ENCODE assay signal across 16 cellular contexts in the genomic region with DNA sequence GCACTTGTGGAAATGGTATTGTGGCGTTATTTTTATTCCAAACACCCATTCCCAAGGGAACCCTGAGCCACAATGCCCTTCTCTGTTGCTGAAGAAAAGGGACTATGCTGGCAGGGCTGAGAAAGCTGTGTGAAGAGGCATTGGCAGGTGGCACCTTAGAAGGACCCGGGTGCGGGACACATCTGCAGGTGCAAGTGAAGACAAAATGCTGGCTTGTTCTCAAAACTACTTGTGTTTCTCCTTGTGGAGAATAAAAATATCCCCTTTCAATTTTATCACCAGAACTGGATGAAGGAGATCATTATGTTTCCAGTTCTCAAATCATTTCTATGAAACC. TPM values are rescaled to one million over a fixed set of nuclear protein-coding genes. Genes with fewer than 3 reads are reported as not detected.
A peak's percentile ranks its signal among the peaks of the same experiment; 100 is the strongest.
DNase-seq lines count a peak whose midpoint lies in the region; ATAC-seq and TF ChIP-seq lines count a peak whose summit lies in the region.
"Had no signal": no experiment of that assay in that cellular context is flagged by ENCODE, and none has a peak within 500 bp of the region (broad histone marks: within the 10 kb centered on the region; RNA-seq: fewer than 3 reads in every experiment).

No MANE protein-coding gene starts in this region.

- DNase-seq in NCI-H1436 (lab: John Stamatoyannopoulos, UW) (peak; percentile 18), NCI-H1436 treated with DMSO at 0.1 percent for 48 hours (lab: John Stamatoyannopoulos, UW) (no peak), NCI-H2107 (lab: John Stamatoyannopoulos, UW) (peak; percentile 88), esophagus muscularis mucosa (ENCODE audit: extremely low spot score) (no peak), tibial artery (no peak), AG08396 (ENCODE audit: low spot score) (no peak), PC-3 (no peak)
- DNase-seq: COR-L47, NCI-H146, NCI-H2227 treated with DMSO at 0.1 percent for 48 hours, NCI-H526 treated with DMSO at 0.1 percent for 48 hours, SK-N-SH, T-helper 1 cell had no signal

- H3K9ac ChIP-seq in PC-3 (ENCODE audit: low read length) = no peak overlapping the region
- H3K9ac ChIP-seq: SK-N-SH had no signal

- no peaks in the 10 kb centered on the region for H3K79me2 ChIP-seq in PC-3 (ENCODE audit: low read length)

- no peak for ATAC-seq in PC-3
- no peak for ATAC-seq in HG02623 (IDR thresholded peaks at IDR 0.05; ENCODE audit: unreplicated experiment)

- no peak overlapping the region for H2AFZ ChIP-seq in PC-3 (ENCODE audit: low read length)

- WGBS in esophagus muscularis mucosa = 68% methylated on average over 3 of the region's 3 CpGs

- H4K20me1 ChIP-seq in PC-3 (ENCODE audit: low read length) = no peaks in the 10 kb centered on the region

- no peak for TF ChIP-seq EP300 in esophagus muscularis mucosa (IDR thresholded peaks at IDR 0.05)

- peaks cover 7% of the 10 kb centered on the region for H3F3A ChIP-seq in PC-3 (ENCODE audit: low read length, unreplicated experiment)

- H3K9me3 ChIP-seq in esophagus muscularis mucosa (no peaks in the 10 kb centered on the region), tibial artery (no peaks in the 10 kb centered on the region), PC-3 (ENCODE audit: low read length) (no peaks in the 10 kb centered on the region)
- H3K9me3 ChIP-seq: SK-N-SH had no signal

- no TSS peak for BruUV-seq in PC-3 (replicated peaks; lab: Mats Ljungman, UMichigan)

- H3K27me3 ChIP-seq in esophagus muscularis mucosa (no peaks in the 10 kb centered on the region), tibial artery (no peaks in the 10 kb centered on the region), PC-3 (ENCODE audit: low read length) (no peaks in the 10 kb centered on the region)

- H3K27ac ChIP-seq in esophagus muscularis mucosa (replicated peaks in 1 of 4) = peak overlapping the region; percentile 50 to 70 (median 66)
- H3K27ac ChIP-seq in tibial artery = peak overlapping the region; percentile 60 to 64
- no peak overlapping the region for H3K27ac ChIP-seq in PC-3 (ENCODE audit: low read length)
- H3K27ac ChIP-seq: 22Rv1, C4-2B had no signal

- H3K4me3 ChIP-seq in esophagus muscularis mucosa (no peak overlapping the region), tibial artery (no peak overlapping the region), PC-3 (ENCODE audit: low read length) (no peak overlapping the region)

- no peak for TF ChIP-seq CTCF in esophagus muscularis mucosa (IDR thresholded peaks at IDR 0.05)
- TF ChIP-seq CTCF in tibial artery (IDR thresholded peaks at IDR 0.05) = no peak
- TF ChIP-seq CTCF in PC-3 (conservative IDR thresholded peaks at IDR 0.05; ENCODE audit: low read depth, low read length) = no peak

- no peak overlapping the region for H3K4me2 ChIP-seq in PC-3 (ENCODE audit: low read length)
- H3K4me2 ChIP-seq: SK-N-SH had no signal

- H3K36me3 ChIP-seq in esophagus muscularis mucosa = no peaks in the 10 kb centered on the region
- no peaks in the 10 kb centered on the region for H3K36me3 ChIP-seq in tibial artery
- no peaks in the 10 kb centered on the region for H3K36me3 ChIP-seq in PC-3 (ENCODE audit: low read depth, low read length)

- no peak for TF ChIP-seq POLR2A in esophagus muscularis mucosa (IDR thresholded peaks at IDR 0.05; ENCODE audit: low read depth)

- POLR2A ChIA-PET in PC-3 (lab: Charles Lee; ENCODE audit: unreplicated experiment) = no interaction called here

- intact Hi-C loops in esophagus muscularis mucosa (cut with DNase I) = no loop called here
- intact Hi-C loops in tibial artery (cut with DNase I; ENCODE audit: low total_unique reads) = no loop called here
- intact Hi-C loops in PC-3 (cut with micrococcal nuclease) = no loop called here

- H3K9me2 ChIP-seq in PC-3 (replicated peaks; ENCODE audit: low read length) = no peaks in the 10 kb centered on the region
- H3K9me2 ChIP-seq: SK-N-SH had no signal

- CTCF ChIA-PET in PC-3 (lab: Charles Lee) = no interaction called here

- H3K4me1 ChIP-seq in esophagus muscularis mucosa = peaks cover 10 to 17% (median 10%) of the 10 kb centered on the region in 4 donors
- peaks cover 0 to 10% (median 2%) of the 10 kb centered on the region in 4 donors for H3K4me1 ChIP-seq in tibial artery
- H3K4me1 ChIP-seq in PC-3 (ENCODE audit: insufficient read depth, low read length) = peaks cover 50% of the 10 kb centered on the region

RNA-seq across cellular contexts. Expression of a gene that starts 54.5 kb away (rescaled TPM):
- total RNA-seq in esophagus muscularis mucosa = 100 to 1,000 TPM in 1 of 4 donors, 10 to 100 TPM in 3; 77.4 to 156 (median 86.5) TPM
- 266 and 319 TPM in 2 replicates for total RNA-seq in PC-3 (2014; rRNA removed)

Comparison
In these comparisons a context has a peak if more than half of its experiments do, and no peak if none do; other contexts are left out.
1. DNase-seq: peak in NCI-H1436 (single experiment) and NCI-H2107 (single experiment); none in NCI-H1436 treated with DMSO at 0.1 percent for 48 hours (single experiment), esophagus muscularis mucosa (single experiment), tibial artery (0 of 2), AG08396 (single experiment) and PC-3 (single experiment).